10 cellular contexts compared by ENCODE assay signal in the genomic region with DNA sequence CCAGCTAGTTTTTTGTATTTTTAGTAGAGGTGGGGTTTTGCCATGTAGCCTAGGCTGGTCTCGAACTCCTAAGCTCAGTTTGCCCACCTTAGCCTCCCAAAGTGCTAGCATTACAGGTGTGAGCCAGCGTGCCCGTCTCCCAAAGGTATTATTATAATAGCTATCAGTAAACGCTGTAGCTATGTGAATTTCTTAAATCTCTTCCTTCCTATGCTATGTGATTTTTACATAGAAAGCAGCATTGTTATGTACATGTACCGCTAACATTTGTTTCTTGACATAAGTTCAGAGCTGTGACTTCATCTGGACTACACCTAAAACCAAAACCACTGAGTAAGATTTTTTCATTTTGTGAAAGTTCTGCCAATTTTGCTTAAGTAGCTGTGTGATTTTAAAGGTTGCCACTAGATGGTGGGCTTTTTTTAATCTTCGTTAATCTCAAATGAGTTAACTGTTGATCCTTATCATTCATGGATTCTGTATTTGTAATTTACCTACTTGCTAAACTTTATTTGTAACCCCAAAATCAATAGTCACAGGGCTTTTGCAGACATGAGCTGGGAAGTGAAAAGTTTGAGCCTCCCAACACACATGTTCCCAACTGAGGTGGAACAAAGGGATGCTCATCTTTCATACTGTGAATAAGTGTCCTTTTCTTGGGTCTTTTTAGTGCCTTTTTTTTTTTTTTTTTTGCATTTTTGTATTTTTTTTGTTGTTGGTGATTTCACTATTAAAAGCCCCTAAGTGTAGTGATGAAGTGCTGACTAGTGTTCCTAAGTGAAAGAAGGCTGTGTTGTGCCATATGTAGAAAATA. TPM values are rescaled to one million over a fixed set of nuclear protein-coding genes. Genes with fewer than 3 reads are reported as not detected.
DNase-seq lines count a peak whose midpoint lies in the region; ATAC-seq and TF ChIP-seq lines count a peak whose summit lies in the region.
"Had no signal": no experiment of that assay in that cellular context is flagged by ENCODE, and none has a peak within 500 bp of the region (broad histone marks: within the 10 kb centered on the region; RNA-seq: fewer than 3 reads in every experiment).

No MANE protein-coding gene starts in this region.

- H3K9me3 ChIP-seq in SU-DHL-6 (ENCODE audit: insufficient read depth, low read length) (no peaks in the 10 kb centered on the region), thoracic aorta (no peaks in the 10 kb centered on the region)

- DNase-seq in activated CD4-positive, CD25-positive, alpha-beta regulatory T cell (lab: John Stamatoyannopoulos, UW), result no peak
- DNase-seq in foreskin fibroblast, result peak; percentile 18 to 68
- DNase-seq in thoracic aorta (ENCODE audit: low spot score), result no peak
- DNase-seq in NCI-H2227 (lab: John Stamatoyannopoulos, UW; ENCODE audit: unreplicated experiment), result no peak
- DNase-seq in activated CD8-positive, alpha-beta memory T cell treated with anti-CD3 and anti-CD28 coated beads, Interleukin-2, amount 50 U/mL, for 4 hours, result no peak
- DNase-seq: activated naive CD4-positive, alpha-beta T cell; COR-L47 had no signal

- peak; percentile 28 to 41 for ATAC-seq in activated CD4-positive, CD25-positive, alpha-beta regulatory T cell treated with anti-CD3 and anti-CD28 coated beads, Interleukin-2, amount 50 U/mL, for 24 hours
- ATAC-seq in thoracic aorta (ENCODE audit: insufficient number of reproducible peaks, low FRiP score, low read depth) (no peak), HG03460 (IDR thresholded peaks at IDR 0.05; ENCODE audit: unreplicated experiment) (no peak)

- no peaks in the 10 kb centered on the region for H3K4me1 ChIP-seq in thoracic aorta (ENCODE audit: control insufficient read depth in 1 of 2, low read depth in 2 of 2)

- H3K4me2 ChIP-seq in SU-DHL-6 (ENCODE audit: low read depth, low read length, poor library complexity, severe bottlenecking), result no peak overlapping the region

- H3K9ac ChIP-seq in SU-DHL-6 (ENCODE audit: low read length), result no peak overlapping the region

- H4K20me1 ChIP-seq in SU-DHL-6 (ENCODE audit: low read depth, low read length), result no peaks in the 10 kb centered on the region

- H3K27me3 ChIP-seq in SU-DHL-6 (ENCODE audit: low read length) (no peaks in the 10 kb centered on the region), thoracic aorta (replicated peaks; ENCODE audit: insufficient read depth) (no peaks in the 10 kb centered on the region)

- H3K36me3 ChIP-seq in SU-DHL-6 (ENCODE audit: low read length), result peaks cover 21% of the 10 kb centered on the region; the same call in 1 of the 2 replicates
- peaks cover 46% of the 10 kb centered on the region for H3K36me3 ChIP-seq in thoracic aorta

- no peaks in the 10 kb centered on the region for H3F3A ChIP-seq in SU-DHL-6 (ENCODE audit: insufficient read depth)

- H3K9me2 ChIP-seq in SU-DHL-6 (replicated peaks; ENCODE audit: insufficient read depth, low read length), result no peaks in the 10 kb centered on the region

- peak; percentile 16 for TF ChIP-seq CTCF in SU-DHL-6 (IDR thresholded peaks at IDR 0.05; ENCODE audit: insufficient read depth, low read length, poor library complexity, severe bottlenecking)
- peak; percentile 50 for TF ChIP-seq CTCF in foreskin fibroblast (IDR thresholded peaks at IDR 0.05; ENCODE audit: low read depth, low read length)
- TF ChIP-seq CTCF in thoracic aorta (IDR thresholded peaks at IDR 0.05), result peak; percentile 50

- H3K27ac ChIP-seq in SU-DHL-6 (ENCODE audit: low read depth, low read length) (no peak overlapping the region), thoracic aorta (no peak overlapping the region)

- H3K79me2 ChIP-seq in SU-DHL-6 (ENCODE audit: insufficient read depth, low read length), result no peaks in the 10 kb centered on the region

- H3K4me3 ChIP-seq in SU-DHL-6 (ENCODE audit: insufficient read depth, low read length, poor library complexity, severe bottlenecking), result no peak overlapping the region
- no peak overlapping the region for H3K4me3 ChIP-seq in foreskin fibroblast (ENCODE audit: low read depth in 1 of 2, low read length in 2 of 2)
- H3K4me3 ChIP-seq in thoracic aorta, result no peak overlapping the region

- H2AFZ ChIP-seq in SU-DHL-6 (ENCODE audit: low read depth, low read length, severe bottlenecking), result no peak overlapping the region

RNA-seq across cellular contexts. Expression of gene PRKAR1A, which starts 21.9 kb away (rescaled TPM):
- 100 to 1,000 TPM; 345 to 412 TPM for total RNA-seq in thoracic aorta

Comparison
In these comparisons a context has a peak if more than half of its experiments do, and no peak if none do; other contexts are left out.
1. ATAC-seq: peak in activated CD4-positive, CD25-positive, alpha-beta regulatory T cell treated with anti-CD3 and anti-CD28 coated beads, Interleukin-2, amount 50 U/mL, for 24 hours (2 of 2); none in thoracic aorta (single experiment) and HG03460 (single experiment).
2. DNase-seq: peak in foreskin fibroblast (2 of 2); none in activated CD4-positive, CD25-positive, alpha-beta regulatory T cell (0 of 4), thoracic aorta (single experiment), NCI-H2227 (single experiment) and activated CD8-positive, alpha-beta memory T cell treated with anti-CD3 and anti-CD28 coated beads, Interleukin-2, amount 50 U/mL, for 4 hours (single experiment).
3. Peak in every context shown above with its lines, with median percentiles within 50 percentile points of each other: CTCF ChIP-seq.